In genomic region chr12:30905483-30906009, GRCh38 we compare ENCODE assay signal across 18 cellular contexts. TPM values are rescaled to one million over a fixed set of nuclear protein-coding genes. Genes with fewer than 3 reads are reported as not detected.
"Had no signal": no experiment of that assay in that cellular context is flagged by ENCODE, and none has a peak within 500 bp of the region (broad histone marks: within the 10 kb centered on the region; RNA-seq: fewer than 3 reads in every experiment).

No MANE protein-coding gene starts in this region.

- H3K27me3 ChIP-seq: tibial nerve had no signal

- H3K4me1 Mint-ChIP-seq: activated B cell treated with CpG ODN at 0.5 μM for 24 hours; activated naive CD8-positive, alpha-beta T cell treated with anti-CD3 and anti-CD28 coated beads, Interleukin-2, amount 10 ng/mL, durations not matched to agents 7 days and 5 days; activated T-helper 17 cell treated with anti-CD3 and anti-CD28 coated beads, Interleukin-2, amount 50 U/mL, for 72 hours; central memory CD8-positive, alpha-beta T cell; immature natural killer cell had no signal

- H3K27me3 Mint-ChIP-seq: activated B cell treated with CpG ODN at 0.5 μM for 24 hours had no signal

- H3K9me3 Mint-ChIP-seq: activated B cell treated with CpG ODN at 0.5 μM for 24 hours; activated CD4-positive, alpha-beta memory T cell treated with anti-CD3 and anti-CD28 coated beads for 36 hours; activated naive CD8-positive, alpha-beta T cell treated with anti-CD3 and anti-CD28 coated beads, Interleukin-2, amount 10 ng/mL, durations not matched to agents 7 days and 5 days; activated T-helper 17 cell treated with anti-CD3 and anti-CD28 coated beads, Interleukin-2, amount 50 U/mL, for 72 hours; central memory CD8-positive, alpha-beta T cell; immature natural killer cell; stimulated activated naive CD8-positive, alpha-beta T cell treated with anti-CD3 and anti-CD28 coated beads, Interleukin-15, Interleukin-2, amounts not matched to agents 100 ng/mL and 50 ng/mL, for 24 hours had no signal

- DNase-seq: activated B cell treated with CpG ODN at 0.5 μM for 24 hours; activated CD4-positive, alpha-beta memory T cell treated with anti-CD3 and anti-CD28 coated beads for 36 hours; activated CD4-positive, alpha-beta T cell treated with anti-CD3 and anti-CD28 coated beads for 4 hours; activated naive CD4-positive, alpha-beta T cell; activated naive CD8-positive, alpha-beta T cell treated with anti-CD3 and anti-CD28 coated beads, Interleukin-2, amount 10 ng/mL, durations not matched to agents 7 days and 5 days; amygdala; hypothalamus; immature natural killer cell; kidney glomerular epithelial cell; left ventricle myocardium inferior; right cardiac atrium had no signal

- H3K4me3 Mint-ChIP-seq: activated B cell treated with CpG ODN at 0.5 μM for 24 hours; activated CD4-positive, alpha-beta memory T cell treated with anti-CD3 and anti-CD28 coated beads for 36 hours; activated naive CD8-positive, alpha-beta T cell treated with anti-CD3 and anti-CD28 coated beads, Interleukin-2, amount 10 ng/mL, durations not matched to agents 7 days and 5 days; activated T-helper 17 cell treated with anti-CD3 and anti-CD28 coated beads, Interleukin-2, amount 50 U/mL, for 72 hours; central memory CD8-positive, alpha-beta T cell; immature natural killer cell; stimulated activated naive CD8-positive, alpha-beta T cell treated with anti-CD3 and anti-CD28 coated beads, Interleukin-15, Interleukin-2, amounts not matched to agents 100 ng/mL and 50 ng/mL, for 24 hours had no signal

- H3K27ac ChIP-seq: coronary artery, left ventricle myocardium inferior, prostate gland had no signal

- H3K36me3 Mint-ChIP-seq: activated CD4-positive, alpha-beta memory T cell treated with anti-CD3 and anti-CD28 coated beads for 36 hours; activated naive CD8-positive, alpha-beta T cell treated with anti-CD3 and anti-CD28 coated beads, Interleukin-2, amount 10 ng/mL, durations not matched to agents 7 days and 5 days; immature natural killer cell had no signal

- ATAC-seq: activated T-helper 17 cell treated with anti-CD3 and anti-CD28 coated beads, Interleukin-2, amount 50 U/mL, for 72 hours; right cardiac atrium had no signal

- H3K4me3 ChIP-seq: coronary artery, left ventricle myocardium inferior, prostate gland, tibial nerve had no signal

- H3K36me3 ChIP-seq: left ventricle myocardium inferior, prostate gland, tibial nerve had no signal

- H3K27ac Mint-ChIP-seq: activated B cell treated with CpG ODN at 0.5 μM for 24 hours; activated CD4-positive, alpha-beta memory T cell treated with anti-CD3 and anti-CD28 coated beads for 36 hours; activated naive CD8-positive, alpha-beta T cell treated with anti-CD3 and anti-CD28 coated beads, Interleukin-2, amount 10 ng/mL, durations not matched to agents 7 days and 5 days; activated T-helper 17 cell treated with anti-CD3 and anti-CD28 coated beads, Interleukin-2, amount 50 U/mL, for 72 hours; immature natural killer cell; stimulated activated naive CD8-positive, alpha-beta T cell treated with anti-CD3 and anti-CD28 coated beads, Interleukin-15, Interleukin-2, amounts not matched to agents 100 ng/mL and 50 ng/mL, for 24 hours had no signal

- H3K9me3 ChIP-seq: left ventricle myocardium inferior, prostate gland, tibial nerve had no signal

RNA-seq across cellular contexts. Expression of gene TSPAN11, which starts 21.0 kb away (rescaled TPM):
- total RNA-seq: activated B cell treated with CpG ODN at 0.5 μM for 24 hours; activated CD4-positive, alpha-beta memory T cell treated with anti-CD3 and anti-CD28 coated beads for 36 hours; activated naive CD8-positive, alpha-beta T cell treated with anti-CD3 and anti-CD28 coated beads, Interleukin-2, amount 10 ng/mL, durations not matched to agents 7 days and 5 days; mononuclear cell had no signal
- polyA plus RNA-seq: immature natural killer cell had no signal
